In the genomic region with DNA sequence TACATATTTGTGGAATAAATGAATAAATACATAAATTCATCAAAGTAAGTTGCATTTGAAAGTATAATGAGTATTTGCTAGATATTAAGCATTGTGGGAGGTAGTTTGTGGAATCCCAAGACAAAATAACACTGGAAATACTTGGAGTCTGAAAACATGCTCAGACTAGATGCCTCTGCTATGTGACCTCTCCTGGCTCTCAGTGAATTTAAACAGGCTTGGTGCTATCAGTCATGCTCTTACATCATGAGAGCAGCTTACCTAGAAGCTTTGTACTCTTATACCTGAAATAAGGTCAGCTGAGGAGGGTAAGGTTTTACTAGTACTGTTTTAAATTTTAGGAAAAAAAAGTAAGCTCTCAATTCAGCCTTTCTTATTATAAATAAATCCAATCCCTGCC, we compare ENCODE assay signal across 18 cellular contexts.
"Had no signal": no experiment of that assay in that cellular context is flagged by ENCODE, and none has a peak within 500 bp of the region (broad histone marks: within the 10 kb centered on the region; RNA-seq: fewer than 3 reads in every experiment).

No MANE protein-coding gene starts in this region.

- H3K4me1 Mint-ChIP-seq: nephron had no signal

- H3K27ac Mint-ChIP-seq: activated naive CD8-positive, alpha-beta T cell treated with anti-CD3 and anti-CD28 coated beads, Interleukin-2, amount 10 ng/mL, durations not matched to agents 7 days and 5 days; activated T-helper 1 cell treated with anti-CD3 and anti-CD28 coated beads, Interleukin-12 subunit alpha, Interleukin-12 subunit beta, Interleukin-2, Interleukin-4 antibody, amounts not matched to agents 30 ng/mL and 10 ng/mL and 1 ng/mL, durations not matched to agents 14 hours and 24 hours and 36 hours; nephron; progenitor cell of endocrine pancreas had no signal

- H3K36me3 Mint-ChIP-seq: activated naive CD8-positive, alpha-beta T cell treated with anti-CD3 and anti-CD28 coated beads, Interleukin-2, amount 10 ng/mL, durations not matched to agents 7 days and 5 days had no signal

- ATAC-seq: activated CD4-positive, CD25-positive, alpha-beta regulatory T cell treated with anti-CD3 and anti-CD28 coated beads, Interleukin-2, amount 50 U/mL, for 24 hours; right cardiac atrium; stimulated activated naive CD8-positive, alpha-beta T cell treated with anti-CD3 and anti-CD28 coated beads, Interleukin-15, Interleukin-2, amounts not matched to agents 100 U/mL and 50 U/mL, for 24 hours had no signal

- H3K9me3 Mint-ChIP-seq: activated naive CD8-positive, alpha-beta T cell treated with anti-CD3 and anti-CD28 coated beads, Interleukin-2, amount 10 ng/mL, durations not matched to agents 7 days and 5 days; activated T-helper 1 cell treated with anti-CD3 and anti-CD28 coated beads, Interleukin-12 subunit alpha, Interleukin-12 subunit beta, Interleukin-2, Interleukin-4 antibody, amounts not matched to agents 30 ng/mL and 10 ng/mL and 1 ng/mL, durations not matched to agents 14 hours and 24 hours and 36 hours; nephron had no signal

- DNase-seq: activated CD4-positive, alpha-beta T cell treated with anti-CD3 and anti-CD28 coated beads, Interleukin-2, amount 50 U/mL, for 1 hour; activated naive CD4-positive, alpha-beta T cell; activated naive CD8-positive, alpha-beta T cell treated with anti-CD3 and anti-CD28 coated beads, Interleukin-2, amount 10 ng/mL, durations not matched to agents 7 days and 5 days; aorta; dermis blood vessel endothelial cell; erythroblast; hippocampal formation; kidney glomerular epithelial cell; right cardiac atrium; stimulated activated CD4-positive, alpha-beta T cell treated with anti-CD3 and anti-CD28 coated beads, Interleukin-15, amount 100 ng/mL, for 24 hours; stimulated activated CD4-positive, alpha-beta T cell treated with anti-CD3 and anti-CD28 coated beads, Interleukin-4, amount 100 ng/mL, for 24 hours; stimulated activated naive CD8-positive, alpha-beta T cell treated with anti-CD3 and anti-CD28 coated beads, Interleukin-15, Interleukin-2, amounts not matched to agents 100 U/mL and 50 U/mL, for 24 hours; T-helper 9 cell had no signal

- H3K4me3 ChIP-seq: skin epidermis had no signal

- H3K4me3 Mint-ChIP-seq: activated naive CD8-positive, alpha-beta T cell treated with anti-CD3 and anti-CD28 coated beads, Interleukin-2, amount 10 ng/mL, durations not matched to agents 7 days and 5 days; activated T-helper 1 cell treated with anti-CD3 and anti-CD28 coated beads, Interleukin-12 subunit alpha, Interleukin-12 subunit beta, Interleukin-2, Interleukin-4 antibody, amounts not matched to agents 30 ng/mL and 10 ng/mL and 1 ng/mL, durations not matched to agents 14 hours and 24 hours and 36 hours; nephron had no signal

- H3K27me3 Mint-ChIP-seq: progenitor cell of endocrine pancreas had no signal

- H3K27ac ChIP-seq: skin epidermis had no signal
